Comparison of ENCODE assay signal across 6 cellular contexts in genomic region chr19:42280761-42281174, GRCh38. TPM values are rescaled to one million over a fixed set of nuclear protein-coding genes. Genes with fewer than 3 reads are reported as not detected.
DNase-seq lines count a peak whose midpoint lies in the region; ATAC-seq and TF ChIP-seq lines count a peak whose summit lies in the region.

No MANE protein-coding gene starts in this region.

- H3K4me3 ChIP-seq in DND-41 (ENCODE audit: low read depth in 1 of 2, low read length in 2 of 2): peak overlapping the region; percentile 53 to 73; a peak in 3 of 4 replicates
- peak overlapping the region; percentile 54 for H3K4me3 ChIP-seq in SJSA1
- H3K4me3 ChIP-seq in iPS-11a (ENCODE audit: low read depth, low read length): peak overlapping the region; percentile 53
- peak overlapping the region; percentile 83 for H3K4me3 ChIP-seq in upper lobe of right lung

- intact Hi-C loops in upper lobe of right lung (cut with DNase I): no loop called here

- no peaks in the 10 kb centered on the region for H3K9me3 ChIP-seq in DND-41 (ENCODE audit: insufficient read depth, low read length, severe bottlenecking)
- 0 out of 2 replicates have a peak, but pooled peaks cover 2% of the 10 kb centered on the region for H3K9me3 ChIP-seq in SJSA1 (replicated peaks)
- H3K9me3 ChIP-seq in upper lobe of right lung: no peaks in the 10 kb centered on the region

- H3K9ac ChIP-seq in DND-41 (ENCODE audit: low read depth, low read length): peak overlapping the region; percentile 79

- H3K4me1 ChIP-seq in DND-41 (ENCODE audit: insufficient read depth, low read length) (peaks cover 60% of the 10 kb centered on the region), SJSA1 (replicated peaks) (peaks cover 56% of the 10 kb centered on the region), upper lobe of right lung (peaks cover 72% of the 10 kb centered on the region)

- H3K27me3 ChIP-seq in DND-41 (ENCODE audit: insufficient read depth, low read length, poor library complexity) (no peaks in the 10 kb centered on the region), SJSA1 (replicated peaks) (no peaks in the 10 kb centered on the region), upper lobe of right lung (no peaks in the 10 kb centered on the region)

- TF ChIP-seq CTCF in DND-41 (IDR thresholded peaks at IDR 0.05; ENCODE audit: borderline replicate concordance, extremely low read depth, low read length, poor library complexity, severe bottlenecking): no peak
- TF ChIP-seq CTCF in upper lobe of right lung (IDR thresholded peaks at IDR 0.05): no peak

- H3K4me2 ChIP-seq in DND-41 (ENCODE audit: insufficient read depth, low read length): peak overlapping the region; percentile 76

- H3K79me2 ChIP-seq in DND-41 (ENCODE audit: insufficient read depth, low read length): peaks cover 38% of the 10 kb centered on the region

- H3K36me3 ChIP-seq in DND-41 (ENCODE audit: insufficient read depth, low read length) (no peaks in the 10 kb centered on the region), SJSA1 (peaks cover 31% of the 10 kb centered on the region), upper lobe of right lung (no peaks in the 10 kb centered on the region)

- ATAC-seq in DND-41 (ENCODE audit: insufficient read depth, low read depth) (peak; percentile 13), upper lobe of right lung (no peak)

- peaks cover 19% of the 10 kb centered on the region; the same call in 1 of the 2 replicates for H4K20me1 ChIP-seq in DND-41 (ENCODE audit: insufficient read depth, low read length)

- DNase-seq in DND-41 (no peak), SJSA1 (ENCODE audit: low read depth in 1 of 2, low spot score in 2 of 2) (no peak), upper lobe of right lung (no peak), kidney tubule cell (ENCODE audit: low spot score) (no peak), KG1 (lab: John Stamatoyannopoulos, UW) (no peak)

- H3K27ac ChIP-seq in DND-41 (ENCODE audit: low read length) (peak overlapping the region; percentile 78), SJSA1 (peak overlapping the region; percentile 60), upper lobe of right lung (peak overlapping the region; percentile 80)

- peak overlapping the region; percentile 83; the same call in 1 of the 2 replicates for H2AFZ ChIP-seq in DND-41 (ENCODE audit: low read depth, low read length)

RNA-seq across cellular contexts. Expression of gene CIC, which starts 11.7 kb away (rescaled TPM):
- 13.0 and 21.5 TPM in 2 replicates for total RNA-seq in SJSA1 (2014; rRNA removed; shearing (Covaris generic))
- 76.7 TPM for total RNA-seq in upper lobe of right lung

RNA-seq across cellular contexts. Expression of gene PRR19, which starts 21.2 kb away (rescaled TPM):
- total RNA-seq in SJSA1 (2014; rRNA removed; shearing (Covaris generic)): 0.55 and 2.5 TPM in 2 replicates
- total RNA-seq in upper lobe of right lung: 0.52 TPM

RNA-seq across cellular contexts. Expression of gene PAFAH1B3, which starts 21.7 kb away (rescaled TPM):
- total RNA-seq in SJSA1 (2014; rRNA removed; shearing (Covaris generic)): 17.9 and 23.0 TPM in 2 replicates
- total RNA-seq in upper lobe of right lung: 13.2 TPM

RNA-seq across cellular contexts. Expression of gene ERF, which starts 25.8 kb away (rescaled TPM):
- total RNA-seq in SJSA1 (2014; rRNA removed; shearing (Covaris generic)): 11.0 and 32.6 TPM in 2 replicates
- 53.9 TPM for total RNA-seq in upper lobe of right lung

RNA-seq across cellular contexts. Expression of gene TMEM145, which starts 32.3 kb away (rescaled TPM):
- not detected in 2 replicates for total RNA-seq in SJSA1 (2014; rRNA removed; shearing (Covaris generic))
- total RNA-seq in upper lobe of right lung: 0.35 TPM
